18 cellular contexts compared by ENCODE assay signal in the genomic region with DNA sequence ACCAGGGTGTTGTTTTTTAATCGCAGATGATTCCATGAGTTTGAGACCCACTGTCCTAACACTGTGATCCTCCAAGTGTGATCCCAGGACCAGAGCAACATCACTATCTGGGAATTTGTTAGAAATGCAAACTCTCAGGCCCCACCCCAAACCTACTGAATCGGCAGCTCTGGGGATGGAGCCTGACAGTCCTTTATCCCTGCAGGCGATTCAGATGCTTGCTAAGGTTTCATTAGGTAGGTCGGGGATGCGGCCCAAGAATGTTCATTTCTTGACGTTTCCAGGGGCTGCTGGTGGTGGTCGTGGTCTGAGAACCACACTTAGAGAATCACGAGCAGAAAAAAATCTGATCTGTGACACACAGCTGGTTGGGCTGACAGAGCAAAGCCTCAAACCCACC. TPM values are rescaled to one million over a fixed set of nuclear protein-coding genes. Genes with fewer than 3 reads are reported as not detected.
DNase-seq lines count a peak whose midpoint lies in the region; TF ChIP-seq lines count a peak whose summit lies in the region.
"Had no signal": no experiment of that assay in that cellular context is flagged by ENCODE, and none has a peak within 500 bp of the region (broad histone marks: within the 10 kb centered on the region; RNA-seq: fewer than 3 reads in every experiment).

No MANE protein-coding gene starts in this region.

- H3K36me3 ChIP-seq in HUES64 (ENCODE audit: insufficient read depth, low read length) (no peaks in the 10 kb centered on the region), neuronal stem cell (replicated peaks in 1 of 2; ENCODE audit: control insufficient read depth in 2 of 2, insufficient read depth in 2 of 2, low read length in 2 of 2) (no peaks in the 10 kb centered on the region)

- H2BK15ac ChIP-seq in neuronal stem cell (ENCODE audit: low read length): no peak overlapping the region

- H4K8ac ChIP-seq in neuronal stem cell (ENCODE audit: low read depth, low read length): no peak overlapping the region

- H3K27me3 Mint-ChIP-seq in activated CD4-positive, alpha-beta T cell treated with anti-CD3 and anti-CD28 coated beads, Interleukin-2, amount 10 ng/mL, durations not matched to agents 24 days and 14 days: peaks cover 60% of the 10 kb centered on the region
- peaks cover 15% of the 10 kb centered on the region for H3K27me3 Mint-ChIP-seq in glutamatergic neuron (ENCODE audit: unreplicated experiment)

- no peaks in the 10 kb centered on the region for H3K9me3 ChIP-seq in HUES64 (ENCODE audit: insufficient read depth, low read depth, low read length)
- no peaks in the 10 kb centered on the region for H3K9me3 ChIP-seq in neuronal stem cell (replicated peaks in 1 of 2; ENCODE audit: control insufficient read depth in 2 of 2, insufficient read depth in 1 of 2, low read depth in 1 of 2, low read length in 2 of 2)
- H3K9me3 ChIP-seq: A549 had no signal

- H3K4me3 Mint-ChIP-seq in activated CD4-positive, alpha-beta T cell treated with anti-CD3 and anti-CD28 coated beads, Interleukin-2, amount 10 ng/mL, durations not matched to agents 24 days and 14 days: peak overlapping the region; percentile 77
- peak overlapping the region; percentile 74 for H3K4me3 Mint-ChIP-seq in glutamatergic neuron (ENCODE audit: unreplicated experiment)

- intact Hi-C loops in activated CD4-positive, alpha-beta T cell treated with anti-CD3 and anti-CD28 coated beads, Interleukin-2, amount 10 ng/mL, durations not matched to agents 24 days and 14 days (cut with micrococcal nuclease): loop anchor here (10.0 kb wide), 2 partner anchors 167 to 523 kb away; no protein-coding TSS in a partner anchor

- peak overlapping the region; percentile 99 for H2AFZ ChIP-seq in neuronal stem cell (ENCODE audit: low read length)

- H3K4me1 ChIP-seq in HUES64 (ENCODE audit: insufficient read depth, low read length) (peaks cover 13% of the 10 kb centered on the region), neuronal stem cell (ENCODE audit: control insufficient read depth in 2 of 2, insufficient read depth in 1 of 2, low read depth in 1 of 2, low read length in 2 of 2) (peaks cover 14 to 15% of the 10 kb centered on the region in 2 donors)

- H2AK5ac ChIP-seq in neuronal stem cell (ENCODE audit: low read depth, low read length): peak overlapping the region; percentile 32

- peaks cover 5% of the 10 kb centered on the region for H3K4me1 Mint-ChIP-seq in activated CD4-positive, alpha-beta T cell treated with anti-CD3 and anti-CD28 coated beads, Interleukin-2, amount 10 ng/mL, durations not matched to agents 24 days and 14 days
- peaks cover 12% of the 10 kb centered on the region for H3K4me1 Mint-ChIP-seq in glutamatergic neuron (ENCODE audit: low read depth, unreplicated experiment)

- H3K27ac ChIP-seq in HUES64 (ENCODE audit: low read depth, low read length) (no peak overlapping the region), neuronal stem cell (replicated peaks; ENCODE audit: low read length) (no peak overlapping the region)
- H3K27ac ChIP-seq: SJSA1 had no signal

- no peak for DNase-seq in activated CD4-positive, alpha-beta T cell treated with anti-CD3 and anti-CD28 coated beads, Interleukin-2, amount 10 ng/mL, durations not matched to agents 24 days and 14 days
- no peak for DNase-seq in activated CD4-positive, alpha-beta T cell treated with anti-CD3 and anti-CD28 coated beads for 1 hour
- DNase-seq in glutamatergic neuron (no peak), neuronal stem cell (ENCODE audit: low spot score) (no peak), inferior parietal cortex (ENCODE audit: extremely low spot score) (no peak), kidney glomerular epithelial cell (lab: John Stamatoyannopoulos, UW) (no peak), OCI-M1 (lab: John Stamatoyannopoulos, UW) (no peak)
- DNase-seq: NCI-H1930, NCI-H774 had no signal

- H4K91ac ChIP-seq in neuronal stem cell (ENCODE audit: low read depth, low read length, poor library complexity): no peak overlapping the region

- no peaks in the 10 kb centered on the region for H3K9me3 Mint-ChIP-seq in activated CD4-positive, alpha-beta T cell treated with anti-CD3 and anti-CD28 coated beads, Interleukin-2, amount 10 ng/mL, durations not matched to agents 24 days and 14 days
- H3K9me3 Mint-ChIP-seq in glutamatergic neuron (ENCODE audit: unreplicated experiment): peaks cover 18% of the 10 kb centered on the region

- 31% methylated on average over 8 of the region's 8 CpGs for WGBS in HUES64
- WGBS in neuronal stem cell (ENCODE audit: extremely low coverage in 2 of 2, insufficient read length in 2 of 2, insufficient replicate concordance in 1 of 2), 2 donors: no CpG with 5 or more reads among the region's 8 CpGs

- no peak overlapping the region for H3K27ac Mint-ChIP-seq in activated CD4-positive, alpha-beta T cell treated with anti-CD3 and anti-CD28 coated beads, Interleukin-2, amount 10 ng/mL, durations not matched to agents 24 days and 14 days
- H3K27ac Mint-ChIP-seq in glutamatergic neuron (ENCODE audit: unreplicated experiment): no peak overlapping the region

- H3K9ac ChIP-seq in HUES64 (ENCODE audit: low read depth, low read length) (no peak overlapping the region), neuronal stem cell (ENCODE audit: low read depth, low read length, poor library complexity) (no peak overlapping the region)

- H3K79me1 ChIP-seq in neuronal stem cell (ENCODE audit: low read depth, low read length): no peaks in the 10 kb centered on the region

- TF ChIP-seq CTCF in glutamatergic neuron (IDR thresholded peaks at IDR 0.05; ENCODE audit: partially characterized antibody, unreplicated experiment): no peak

- H3K18ac ChIP-seq in neuronal stem cell (ENCODE audit: low read length): no peak overlapping the region

- H3K23ac ChIP-seq in neuronal stem cell (ENCODE audit: low read depth, low read length, poor library complexity): no peak overlapping the region

- H3K36me3 Mint-ChIP-seq in activated CD4-positive, alpha-beta T cell treated with anti-CD3 and anti-CD28 coated beads, Interleukin-2, amount 10 ng/mL, durations not matched to agents 24 days and 14 days (ENCODE audit: low read depth): no peaks in the 10 kb centered on the region
- no peaks in the 10 kb centered on the region for H3K36me3 Mint-ChIP-seq in glutamatergic neuron (ENCODE audit: unreplicated experiment)

- H2BK120ac ChIP-seq in neuronal stem cell (ENCODE audit: low read depth, low read length): no peak overlapping the region

- no peak overlapping the region for H3K4ac ChIP-seq in neuronal stem cell (ENCODE audit: low read length)

- no peak overlapping the region for H3K14ac ChIP-seq in neuronal stem cell (ENCODE audit: low read length)

- H3K4me3 ChIP-seq in HUES64 (ENCODE audit: low read length): peak overlapping the region; percentile 82
- no peak overlapping the region for H3K4me3 ChIP-seq in neuronal stem cell (ENCODE audit: low read length in 2 of 2)

- H2BK5ac ChIP-seq in neuronal stem cell (ENCODE audit: low read length): no peak overlapping the region

- H3K27me3 ChIP-seq in HUES64 (ENCODE audit: insufficient read depth, low read length) (peaks cover 27% of the 10 kb centered on the region), neuronal stem cell (ENCODE audit: control insufficient read depth in 3 of 3, insufficient read depth in 3 of 3, low read depth in 1 of 3, low read length in 3 of 3) (peaks cover 0 to 14% (median 0%) of the 10 kb centered on the region in 3 experiments)
- H3K27me3 ChIP-seq: SJSA1 had no signal

- H3K4me2 ChIP-seq in neuronal stem cell (ENCODE audit: insufficient read depth, low read length, poor library complexity, severe bottlenecking): peak overlapping the region; percentile 95

- H2BK12ac ChIP-seq in neuronal stem cell (ENCODE audit: low read length): no peak overlapping the region

RNA-seq across cellular contexts. Expression of a gene that starts 1.4 kb away (rescaled TPM):
- 0.28 and 0.37 TPM in 2 replicates for total RNA-seq in activated CD4-positive, alpha-beta T cell treated with anti-CD3 and anti-CD28 coated beads, Interleukin-2, amount 10 ng/mL, durations not matched to agents 24 days and 14 days
- polyA plus RNA-seq in HUES64 (2013, experiment 1 of 2): 64.1 TPM
- polyA plus RNA-seq in HUES64 (2013, experiment 2 of 2): 75.8 TPM
- total RNA-seq in glutamatergic neuron (ENCODE audit: unreplicated experiment): 233 TPM
- 161 TPM for polyA plus RNA-seq in neuronal stem cell (2013, experiment 1 of 2)
- 162 TPM for polyA plus RNA-seq in neuronal stem cell (2013, experiment 2 of 2)

RNA-seq across cellular contexts. Expression of a gene that starts 35.6 kb away (rescaled TPM):
- not detected in 2 replicates for total RNA-seq in activated CD4-positive, alpha-beta T cell treated with anti-CD3 and anti-CD28 coated beads, Interleukin-2, amount 10 ng/mL, durations not matched to agents 24 days and 14 days
- not detected for polyA plus RNA-seq in HUES64 (2013, experiment 1 of 2)
- not detected for polyA plus RNA-seq in HUES64 (2013, experiment 2 of 2)
- not detected for total RNA-seq in glutamatergic neuron (ENCODE audit: unreplicated experiment)
- polyA plus RNA-seq in neuronal stem cell (2013, experiment 1 of 2): not detected
- polyA plus RNA-seq in neuronal stem cell (2013, experiment 2 of 2): not detected
- total RNA-seq: frontal cortex, H7, left cardiac atrium, M059J, SJSA1, skeletal muscle tissue, subcutaneous adipose tissue had no signal
- polyA plus RNA-seq: A549 had no signal

Comparison
In these comparisons a context has a peak if more than half of its experiments do, and no peak if none do; other contexts are left out.
1. RNA of a gene that starts 1.4 kb away (total RNA-seq): 233 TPM in glutamatergic neuron (single experiment); 0.28 to 0.37 TPM in activated CD4-positive, alpha-beta T cell treated with anti-CD3 and anti-CD28 coated beads, Interleukin-2, amount 10 ng/mL, durations not matched to agents 24 days and 14 days; every median in the first group is over 100 times any median in the second.